In genomic region chr2:229223107-229223506, GRCh38 we compare ENCODE assay signal across 2 cellular contexts.
A peak's percentile ranks its signal among the peaks of the same experiment; 100 is the strongest.
TF ChIP-seq lines count a peak whose summit lies in the region.

No MANE protein-coding gene starts in this region.

TF ChIP-seq in HepG2, 621 proteins besides CTCF, POLR2A, EP300 and RAD21:
- TF ChIP-seq BHLHE40 (IDR thresholded peaks at IDR 0.05; ENCODE audit: low read length): no peak
- no peak for TF ChIP-seq ZBTB37 (CRISPR knock-in tag; IDR thresholded peaks at IDR 0.05)
- peak; percentile 84 for TF ChIP-seq MAFF (IDR thresholded peaks at IDR 0.05; ENCODE audit: low read depth, low read length)
- TF ChIP-seq ZFP90 (CRISPR knock-in tag; IDR thresholded peaks at IDR 0.05; ENCODE audit: borderline replicate concordance): no peak
- no peak for TF ChIP-seq SKI (IDR thresholded peaks at IDR 0.05; ENCODE audit: partially characterized antibody)
- peak; percentile 76 to 87 for TF ChIP-seq MAFK (conservative IDR thresholded peaks at IDR 0.05 in 1 of 2, IDR thresholded peaks at IDR 0.05 in 1 of 2; ENCODE audit: low read length in 2 of 2)

TF ChIP-seq in IMR-90, 13 proteins besides CTCF, POLR2A, EP300 and RAD21:
- TF ChIP-seq FOS (IDR thresholded peaks at IDR 0.05; ENCODE audit: low read depth, low read length): no peak
- TF ChIP-seq NFE2L2 (IDR thresholded peaks at IDR 0.05; ENCODE audit: low read depth, low read length): no peak
- TF ChIP-seq RFX5 (IDR thresholded peaks at IDR 0.05; ENCODE audit: low read depth, low read length): no peak
- TF ChIP-seq USF2 (IDR thresholded peaks at IDR 0.05; ENCODE audit: low read depth, low read length): no peak
- peak; percentile 48 for TF ChIP-seq MAFK (IDR thresholded peaks at IDR 0.05; ENCODE audit: low read depth, low read length)
- no peak for TF ChIP-seq SMC3 (IDR thresholded peaks at IDR 0.05; ENCODE audit: low read depth, low read length)
- TF ChIP-seq MAZ (IDR thresholded peaks at IDR 0.05; ENCODE audit: borderline replicate concordance, low read depth, low read length): no peak
- no peak for TF ChIP-seq CEBPB (IDR thresholded peaks at IDR 0.05; ENCODE audit: low read depth, low read length)
- TF ChIP-seq MXI1 (IDR thresholded peaks at IDR 0.05; ENCODE audit: borderline replicate concordance, low read depth, low read length): no peak
